In the genomic region with DNA sequence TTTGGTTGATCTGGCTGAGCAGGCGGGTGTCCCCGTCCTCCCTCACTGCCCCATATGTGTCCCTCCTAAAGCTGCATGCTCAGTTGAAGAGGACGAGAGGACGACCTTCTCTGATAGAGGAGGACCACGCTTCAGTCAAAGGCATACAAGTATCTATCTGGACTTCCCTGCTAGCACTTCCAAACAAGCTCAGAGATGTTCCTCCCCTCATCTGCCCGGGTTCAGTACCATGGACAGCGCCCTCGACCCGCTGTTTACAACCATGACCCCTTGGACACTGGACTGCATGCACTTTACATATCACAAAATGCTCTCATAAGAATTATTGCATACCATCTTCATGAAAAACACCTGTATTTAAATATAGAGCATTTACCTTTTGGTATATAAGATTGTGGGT, we compare ENCODE assay signal across 9 cellular contexts. TPM values are rescaled to one million over a fixed set of nuclear protein-coding genes. Genes with fewer than 3 reads are reported as not detected.
DNase-seq lines count a peak whose midpoint lies in the region; ATAC-seq and TF ChIP-seq lines count a peak whose summit lies in the region.
"Had no signal": no experiment of that assay in that cellular context is flagged by ENCODE, and none has a peak within 500 bp of the region (broad histone marks: within the 10 kb centered on the region; RNA-seq: fewer than 3 reads in every experiment).

No MANE protein-coding gene starts in this region.

- intact Hi-C loops in left cardiac atrium (cut with DNase I), result loop anchor here (2.0 to 10.0 kb wide), 3 partner anchors 94 to 162 kb away; a partner anchor contains a TSS

- H3K4me1 ChIP-seq in Peyer's patch (no peaks in the 10 kb centered on the region), foreskin keratinocyte (no peaks in the 10 kb centered on the region)

- DNase-seq in ELF-1 (ENCODE audit: low read depth, low spot score) (peak; percentile 79), Peyer's patch (peak; percentile 21 to 63 (median 59)), left cardiac atrium (peak; percentile 67), skeletal muscle cell (ENCODE audit: low read depth) (peak; percentile 7), SKM-1 treated with dmso at 0.1 percent for 144 hours (lab: John Stamatoyannopoulos, UW; ENCODE audit: unreplicated experiment) (no peak), foreskin keratinocyte (no peak)
- DNase-seq in activated gamma-delta T cell treated with anti-CD3 and anti-CD28 coated beads, Interleukin-2, amount 50 U/mL, for 16 hours (ENCODE audit: low read depth), result peak; percentile 8

- no peaks in the 10 kb centered on the region for H3K9me3 ChIP-seq in Peyer's patch

- H3K27ac ChIP-seq in Peyer's patch, result no peak overlapping the region
- H3K27ac ChIP-seq in foreskin keratinocyte, result no peak overlapping the region

- peak; percentile 68 to 81 for ATAC-seq in left cardiac atrium
- no peak for ATAC-seq in HG02981 (IDR thresholded peaks at IDR 0.05; ENCODE audit: unreplicated experiment)
- no peak for ATAC-seq in foreskin keratinocyte

- H3K4me3 ChIP-seq in Peyer's patch, result no peak overlapping the region
- H3K4me3 ChIP-seq in skeletal muscle cell (ENCODE audit: low read depth, low read length), result no peak overlapping the region

- TF ChIP-seq POLR2A in Peyer's patch (IDR thresholded peaks at IDR 0.05), result no peak

- H3K27me3 ChIP-seq in Peyer's patch, result no peaks in the 10 kb centered on the region
- H3K27me3 ChIP-seq in foreskin keratinocyte, result peaks cover 2% of the 10 kb centered on the region

- TF ChIP-seq CTCF in Peyer's patch (IDR thresholded peaks at IDR 0.05), result no peak
- TF ChIP-seq CTCF in foreskin keratinocyte (conservative IDR thresholded peaks at IDR 0.05), result no peak

- peaks cover 0 to 46% (median 0%) of the 10 kb centered on the region in 3 donors for H3K36me3 ChIP-seq in Peyer's patch

RNA-seq across cellular contexts. Expression of a gene that starts 26.9 kb away (rescaled TPM):
- 10 to 100 TPM; 19.4 to 43.7 (median 38.3) TPM for total RNA-seq in Peyer's patch
- total RNA-seq in left cardiac atrium, result 10 to 100 TPM; 20.7 to 22.4 TPM
- 13.2 and 14.6 TPM in 2 replicates for total RNA-seq in foreskin keratinocyte
- 5.4 and 5.9 TPM in 2 replicates for polyA plus RNA-seq in foreskin keratinocyte

RNA-seq across cellular contexts. Expression of a gene that starts 38.5 kb away (rescaled TPM):
- 1,000 to 10,000 TPM in 1 of 4 donors, 100 to 1,000 TPM in 2, 10 to 100 TPM in 1; 64.4 to 1,011 (median 801) TPM for total RNA-seq in Peyer's patch
- not detected for total RNA-seq in left cardiac atrium
- total RNA-seq in foreskin keratinocyte, result not detected in 2 replicates
- polyA plus RNA-seq in foreskin keratinocyte, result not detected in 2 replicates
- total RNA-seq: glomerular endothelial cell had no signal

Comparison
In these comparisons a context has a peak if more than half of its experiments do, and no peak if none do; other contexts are left out.
1. DNase-seq: peak in ELF-1 (single experiment), Peyer's patch (3 of 3), activated gamma-delta T cell treated with anti-CD3 and anti-CD28 coated beads, Interleukin-2, amount 50 U/mL, for 16 hours (single experiment), left cardiac atrium (single experiment) and skeletal muscle cell (single experiment); none in SKM-1 treated with dmso at 0.1 percent for 144 hours (single experiment) and foreskin keratinocyte (0 of 2).
2. ATAC-seq: peak in left cardiac atrium (2 of 2); none in HG02981 (single experiment) and foreskin keratinocyte (single experiment).
3. RNA of a gene that starts 38.5 kb away (total RNA-seq): 64.4 to 1,011 TPM in Peyer's patch; not detected in left cardiac atrium and not detected in foreskin keratinocyte; every median in the first group is over 10 times any median in the second.